Comparison of ENCODE assay signal across 25 cellular contexts in the genomic region with DNA sequence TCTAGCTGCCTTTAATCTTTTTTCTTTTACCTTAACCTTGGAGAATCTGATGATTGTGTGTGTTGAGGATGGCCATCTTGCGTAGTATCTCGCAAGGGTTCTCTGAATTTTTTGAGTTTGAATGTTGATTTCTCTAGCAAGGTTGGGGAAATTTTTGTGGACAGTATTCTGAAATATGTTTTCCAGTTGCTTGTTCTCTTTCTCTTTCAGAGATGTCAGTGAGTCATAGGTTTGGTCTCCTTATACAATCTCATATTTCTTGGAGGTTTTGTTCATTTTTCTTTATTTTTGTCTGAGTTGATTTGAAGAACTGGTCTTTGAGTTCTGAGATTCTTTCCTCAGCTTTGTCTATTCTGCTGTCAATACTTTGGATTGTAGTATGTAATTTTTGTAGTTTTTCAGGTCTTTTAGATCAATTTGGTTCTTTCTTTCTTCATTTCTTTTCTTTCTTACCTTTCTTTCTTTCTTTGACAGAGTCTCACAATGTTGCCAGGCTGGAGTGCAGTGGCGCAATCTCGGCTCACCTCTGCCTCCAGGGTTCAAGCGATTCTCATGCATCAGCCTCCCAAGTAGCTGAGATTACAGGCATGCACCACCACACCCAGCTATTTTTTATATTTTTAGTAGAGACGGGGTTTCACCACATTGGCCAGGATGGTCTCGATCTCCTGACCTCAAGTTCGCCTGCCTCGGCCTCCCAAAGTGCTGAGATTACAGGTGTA.
DNase-seq lines count a peak whose midpoint lies in the region; ATAC-seq and TF ChIP-seq lines count a peak whose summit lies in the region.
"Had no signal": no experiment of that assay in that cellular context is flagged by ENCODE, and none has a peak within 500 bp of the region (broad histone marks: within the 10 kb centered on the region; RNA-seq: fewer than 3 reads in every experiment).

No MANE protein-coding gene starts in this region.

- DNase-seq in EL (peak; percentile 29), SK-N-SH (no peak), fibroblast of lung (ENCODE audit: low read depth in 2 of 2) (peak; percentile 51 to 57), osteocyte (ENCODE audit: extremely low spot score, unreplicated experiment) (no peak), GM10248 (ENCODE audit: extremely low spot score) (no peak), NCI-H2171 treated with DMSO at 0.1 percent for 48 hours (lab: John Stamatoyannopoulos, UW) (no peak), GDM1 (lab: John Stamatoyannopoulos, UW) (no peak)
- no peak for DNase-seq in activated naive CD4-positive, alpha-beta T cell treated with anti-CD3 and anti-CD28 coated beads, Interleukin-2, amount 50 U/mL, for 72 hours (ENCODE audit: low spot score in 2 of 2)
- DNase-seq: activated CD4-positive, CD25-positive, alpha-beta regulatory T cell treated with anti-CD3 and anti-CD28 coated beads, Interleukin-2, amount 50 U/mL, for 72 hours; activated CD8-positive, alpha-beta T cell treated with anti-CD3 and anti-CD28 coated beads, Interleukin-2, amount 10 ng/mL, durations not matched to agents 7 days and 5 days; activated effector memory CD4-positive, alpha-beta T cell treated with Interleukin-2 at 50 U/mL for 16 hours; activated naive CD8-positive, alpha-beta T cell treated with anti-CD3 and anti-CD28 coated beads, Interleukin-2, amount 10 ng/mL, durations not matched to agents 7 days and 5 days; activated T-cell treated with anti-CD3 and anti-CD28 coated beads for 4 hours; body of pancreas; KBM-7; NCI-H146; NCI-H524; psoas muscle; small intestine; stimulated activated CD4-positive, alpha-beta T cell treated with anti-CD3 and anti-CD28 coated beads, Interleukin-1b, Interleukin-23, amount 100 ng/mL, for 48 hours; T-cell had no signal

- 95% methylated on average over 9 of the region's 9 CpGs for WGBS in SK-N-SH (ENCODE audit: low lambda C conversion rate)

- H3K27ac ChIP-seq in SK-N-SH (ENCODE audit: low read depth in 2 of 2, low read length in 1 of 2), result peak overlapping the region in 1 of 2 experiments; percentile 50; a peak in 3 of 4 replicates
- H3K27ac ChIP-seq in fibroblast of lung (ENCODE audit: insufficient read depth, low read length), result no peak overlapping the region
- H3K27ac ChIP-seq: body of pancreas, C4-2B, psoas muscle had no signal

- TF ChIP-seq CTCF in SK-N-SH (IDR thresholded peaks at IDR 0.05), result no peak
- TF ChIP-seq CTCF in fibroblast of lung (conservative IDR thresholded peaks at IDR 0.05 in 1 of 2, IDR thresholded peaks at IDR 0.05 in 1 of 2; ENCODE audit: low read depth in 1 of 2, low read length in 2 of 2), result no peak
- no peak for TF ChIP-seq CTCF in osteocyte (IDR thresholded peaks at IDR 0.05)
- TF ChIP-seq CTCF in GM10248 (IDR thresholded peaks at IDR 0.05; ENCODE audit: control extremely low read depth, extremely low read depth, low read depth, missing control alignments), result no peak

- H3K9me3 Mint-ChIP-seq in osteocyte (ENCODE audit: unreplicated experiment), result peaks cover 4% of the 10 kb centered on the region
- no peaks in the 10 kb centered on the region for H3K9me3 Mint-ChIP-seq in activated naive CD4-positive, alpha-beta T cell treated with anti-CD3 and anti-CD28 coated beads, Interleukin-2, amount 50 U/mL, for 72 hours
- H3K9me3 Mint-ChIP-seq: activated naive CD8-positive, alpha-beta T cell treated with anti-CD3 and anti-CD28 coated beads, Interleukin-2, amount 10 ng/mL, durations not matched to agents 7 days and 5 days had no signal

- H2AFZ ChIP-seq in SK-N-SH (ENCODE audit: low read depth) (0 out of 2 replicates have a peak overlapping the region, but pooled peaks have one; percentile 37), fibroblast of lung (ENCODE audit: low read length) (no peak overlapping the region)

- H3K27me3 ChIP-seq in SK-N-SH (ENCODE audit: insufficient read depth) (no peaks in the 10 kb centered on the region), fibroblast of lung (ENCODE audit: control insufficient read depth, insufficient read depth, low read length) (no peaks in the 10 kb centered on the region)
- H3K27me3 ChIP-seq: body of pancreas had no signal

- H3K4me1 ChIP-seq in SK-N-SH (ENCODE audit: control insufficient read depth in 1 of 2, insufficient read depth in 2 of 2, low read depth in 1 of 2, low read length in 1 of 2) (peaks cover 0 to 15% of the 10 kb centered on the region in 2 experiments; a peak in 1 of 4 replicates), fibroblast of lung (ENCODE audit: control insufficient read depth, extremely low read depth, insufficient read depth, low read length) (peaks cover 3% of the 10 kb centered on the region)
- H3K4me1 ChIP-seq: body of pancreas, psoas muscle had no signal

- peaks cover 6% of the 10 kb centered on the region for H3F3A ChIP-seq in SK-N-SH (replicated peaks; ENCODE audit: insufficient read depth)

- H3K4me1 Mint-ChIP-seq in osteocyte (ENCODE audit: unreplicated experiment), result peaks cover 22% of the 10 kb centered on the region
- H3K4me1 Mint-ChIP-seq: activated naive CD8-positive, alpha-beta T cell treated with anti-CD3 and anti-CD28 coated beads, Interleukin-2, amount 10 ng/mL, durations not matched to agents 7 days and 5 days; T-cell had no signal

- TF ChIP-seq RAD21 in SK-N-SH (IDR thresholded peaks at IDR 0.05; ENCODE audit: low read length), result no peak

- H3K27me3 Mint-ChIP-seq in osteocyte (ENCODE audit: unreplicated experiment), result no peaks in the 10 kb centered on the region

- H3K79me2 ChIP-seq in SK-N-SH (ENCODE audit: insufficient read depth), result no peaks in the 10 kb centered on the region
- H3K79me2 ChIP-seq in fibroblast of lung (ENCODE audit: control insufficient read depth, insufficient read depth, low read length), result no peaks in the 10 kb centered on the region

- H3K4me2 ChIP-seq in SK-N-SH, result peak overlapping the region; percentile 22
- no peak overlapping the region for H3K4me2 ChIP-seq in fibroblast of lung (ENCODE audit: extremely low read depth, insufficient read depth, low read length)

- CTCF ChIA-PET in SK-N-SH (lab: Yijun Ruan, JAX), result no interaction called here
- CTCF ChIA-PET in GM10248 (lab: Yijun Ruan, JAX), result no interaction called here

- no peaks in the 10 kb centered on the region for H3K36me3 Mint-ChIP-seq in osteocyte (ENCODE audit: unreplicated experiment)
- H3K36me3 Mint-ChIP-seq in activated naive CD4-positive, alpha-beta T cell treated with anti-CD3 and anti-CD28 coated beads, Interleukin-2, amount 50 U/mL, for 72 hours, result no peaks in the 10 kb centered on the region
- H3K36me3 Mint-ChIP-seq: activated naive CD8-positive, alpha-beta T cell treated with anti-CD3 and anti-CD28 coated beads, Interleukin-2, amount 10 ng/mL, durations not matched to agents 7 days and 5 days; T-cell had no signal

- H3K4me3 Mint-ChIP-seq in osteocyte (ENCODE audit: unreplicated experiment), result no peak overlapping the region
- H3K4me3 Mint-ChIP-seq: activated CD8-positive, alpha-beta T cell treated with anti-CD3 and anti-CD28 coated beads, Interleukin-2, amount 10 ng/mL, durations not matched to agents 7 days and 5 days; activated naive CD8-positive, alpha-beta T cell treated with anti-CD3 and anti-CD28 coated beads, Interleukin-2, amount 10 ng/mL, durations not matched to agents 7 days and 5 days; T-cell had no signal

- no peak for ATAC-seq in activated naive CD4-positive, alpha-beta T cell treated with anti-CD3 and anti-CD28 coated beads, Interleukin-2, amount 50 U/mL, for 72 hours
- ATAC-seq: activated CD8-positive, alpha-beta T cell treated with anti-CD3 and anti-CD28 coated beads, Interleukin-2, amount 10 ng/mL, durations not matched to agents 7 days and 5 days; body of pancreas; esophagus mucosa; Panc1; psoas muscle; T-cell had no signal

- H3K9me3 ChIP-seq in SK-N-SH (no peaks in the 10 kb centered on the region), fibroblast of lung (ENCODE audit: control insufficient read depth, insufficient read depth, low read depth, low read length) (no peaks in the 10 kb centered on the region)
- H3K9me3 ChIP-seq: body of pancreas, psoas muscle had no signal

- no peak for TF ChIP-seq EP300 in SK-N-SH (IDR thresholded peaks at IDR 0.05; ENCODE audit: borderline replicate concordance in 1 of 2, low read depth in 1 of 2, low read length in 1 of 2)

- no peak overlapping the region for H3K9ac ChIP-seq in SK-N-SH
- H3K9ac ChIP-seq in fibroblast of lung (ENCODE audit: insufficient read depth, low read length), result no peak overlapping the region

- no peak overlapping the region for H3K4me3 ChIP-seq in SK-N-SH (ENCODE audit: low read depth in 2 of 2, low read length in 1 of 2)
- H3K4me3 ChIP-seq in fibroblast of lung (replicated peaks in 1 of 4; ENCODE audit: control extremely low read depth in 1 of 4, insufficient read depth in 1 of 4, low read depth in 3 of 4, low read length in 4 of 4), result no peak overlapping the region
- H3K4me3 ChIP-seq: body of pancreas, lung, psoas muscle had no signal

- no peaks in the 10 kb centered on the region for H3K9me2 ChIP-seq in SK-N-SH

- POLR2A ChIA-PET in SK-N-SH (lab: Yijun Ruan, JAX) (no interaction called here), GM10248 (lab: Yijun Ruan, JAX) (no interaction called here)

- no peaks in the 10 kb centered on the region for H4K20me1 ChIP-seq in SK-N-SH (ENCODE audit: insufficient read depth)
- no peaks in the 10 kb centered on the region for H4K20me1 ChIP-seq in fibroblast of lung (ENCODE audit: control insufficient read depth, extremely low read depth, insufficient read depth, low read length)

- H3K36me3 ChIP-seq in SK-N-SH (replicated peaks in 1 of 2; ENCODE audit: control insufficient read depth in 1 of 2, insufficient read depth in 2 of 2, low read length in 1 of 2) (no peaks in the 10 kb centered on the region), fibroblast of lung (ENCODE audit: control insufficient read depth, insufficient read depth, low read length) (no peaks in the 10 kb centered on the region)

- peak overlapping the region; percentile 74 for H3K27ac Mint-ChIP-seq in osteocyte (ENCODE audit: unreplicated experiment)
- no peak overlapping the region for H3K27ac Mint-ChIP-seq in activated naive CD4-positive, alpha-beta T cell treated with anti-CD3 and anti-CD28 coated beads, Interleukin-2, amount 50 U/mL, for 72 hours
- H3K27ac Mint-ChIP-seq: activated CD8-positive, alpha-beta T cell treated with anti-CD3 and anti-CD28 coated beads, Interleukin-2, amount 10 ng/mL, durations not matched to agents 7 days and 5 days; activated naive CD8-positive, alpha-beta T cell treated with anti-CD3 and anti-CD28 coated beads, Interleukin-2, amount 10 ng/mL, durations not matched to agents 7 days and 5 days; T-cell had no signal

TF ChIP-seq in SK-N-SH, 30 proteins besides CTCF, POLR2A, EP300 and RAD21 (continues in another document):
- TF ChIP-seq JUND (IDR thresholded peaks at IDR 0.05) (peak; percentile 63; the same call in 1 of the 2 replicates), GABPA (IDR thresholded peaks at IDR 0.05; ENCODE audit: low read depth) (no peak)

Comparison
In these comparisons a context has a peak if more than half of its experiments do, and no peak if none do; other contexts are left out.
1. DNase-seq: peak in EL (single experiment) and fibroblast of lung (2 of 2); none in SK-N-SH (single experiment), osteocyte (single experiment), GM10248 (single experiment), NCI-H2171 treated with DMSO at 0.1 percent for 48 hours (single experiment), GDM1 (single experiment) and activated naive CD4-positive, alpha-beta T cell treated with anti-CD3 and anti-CD28 coated beads, Interleukin-2, amount 50 U/mL, for 72 hours (0 of 2).